Comparison of ENCODE assay signal across 19 cellular contexts in the genomic region with DNA sequence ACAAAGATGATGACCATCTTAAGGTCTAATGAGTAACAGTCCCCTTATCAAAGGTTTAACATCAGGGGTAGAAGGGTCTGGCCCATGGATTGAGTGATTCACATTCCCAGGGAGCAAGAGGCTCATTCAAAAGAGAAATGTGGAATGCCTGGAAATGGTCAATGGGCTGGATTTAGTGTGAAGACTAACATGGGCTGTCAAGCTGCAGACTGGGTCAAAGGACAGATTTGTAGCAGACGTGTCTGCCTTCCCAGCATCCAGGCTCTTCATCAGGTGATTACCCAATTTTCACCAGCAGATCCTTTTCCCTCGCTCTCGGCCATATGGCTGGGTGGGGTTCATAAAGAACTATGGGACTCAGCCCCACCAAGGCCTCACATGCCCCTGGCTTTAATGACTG. TPM values are rescaled to one million over a fixed set of nuclear protein-coding genes. Genes with fewer than 3 reads are reported as not detected.
DNase-seq lines count a peak whose midpoint lies in the region; ATAC-seq and TF ChIP-seq lines count a peak whose summit lies in the region.
"Had no signal": no experiment of that assay in that cellular context is flagged by ENCODE, and none has a peak within 500 bp of the region (broad histone marks: within the 10 kb centered on the region; RNA-seq: fewer than 3 reads in every experiment).

No MANE protein-coding gene starts in this region.

- H3K27ac ChIP-seq in hepatocyte (peak overlapping the region; percentile 45), right cardiac atrium (ENCODE audit: low read length) (no peak overlapping the region)

- no peaks in the 10 kb centered on the region for H3K36me3 ChIP-seq in hepatocyte (replicated peaks; ENCODE audit: insufficient read depth, low read depth)
- H3K36me3 ChIP-seq: neutrophil had no signal

- H3K36me3 Mint-ChIP-seq in activated CD4-positive, alpha-beta memory T cell treated with anti-CD3 and anti-CD28 coated beads, Interleukin-2, amount 10 ng/mL, durations not matched to agents 7 days and 5 days (ENCODE audit: low read depth) = peaks cover 40% of the 10 kb centered on the region
- H3K36me3 Mint-ChIP-seq in activated CD4-positive, alpha-beta memory T cell treated with anti-CD3 and anti-CD28 coated beads for 36 hours = peaks cover 2% of the 10 kb centered on the region
- H3K36me3 Mint-ChIP-seq in T-cell = peaks cover 6% of the 10 kb centered on the region
- peaks cover 5% of the 10 kb centered on the region for H3K36me3 Mint-ChIP-seq in stimulated activated memory B cell treated with anti-CD40 and anti-IgM and Interleukin-4, amounts not matched to agents 10 μg/mL and 1 μg/mL and 100 μg/mL, for 72 hours

- peaks cover 53% of the 10 kb centered on the region for H4K20me1 ChIP-seq in hepatocyte (ENCODE audit: insufficient read depth, poor library complexity, severe bottlenecking)

- H3K79me2 ChIP-seq in hepatocyte = peaks cover 100% of the 10 kb centered on the region

- intact Hi-C loops in activated CD4-positive, alpha-beta memory T cell treated with anti-CD3 and anti-CD28 coated beads for 36 hours (cut with micrococcal nuclease) = no loop called here
- intact Hi-C loops in right cardiac atrium (cut with DNase I) = no loop called here

- peaks cover 48% of the 10 kb centered on the region for H3K4me1 ChIP-seq in hepatocyte (ENCODE audit: insufficient read depth)
- H3K4me1 ChIP-seq in right cardiac atrium (ENCODE audit: control insufficient read depth, insufficient read depth, low read length) = peaks cover 21% of the 10 kb centered on the region

- no peak for DNase-seq in activated CD4-positive, alpha-beta memory T cell treated with anti-CD3 and anti-CD28 coated beads, Interleukin-2, amount 10 ng/mL, durations not matched to agents 7 days and 5 days
- DNase-seq in activated CD4-positive, alpha-beta memory T cell treated with anti-CD3 and anti-CD28 coated beads for 36 hours = no peak
- DNase-seq in T-cell (no peak), hepatocyte (ENCODE audit: low spot score) (no peak), superior temporal gyrus (ENCODE audit: extremely low spot score) (no peak), right cardiac atrium (no peak), glomerular visceral epithelial cell (ENCODE audit: extremely low spot score) (no peak)
- DNase-seq: activated CD4-positive, alpha-beta T cell treated with anti-CD3 and anti-CD28 coated beads, Interleukin-2, amount 50 U/mL, for 1 hour; activated gamma-delta T cell; hypothalamus; left ventricle myocardium superior; NCI-H146; stimulated activated naive CD4-positive, alpha-beta T cell; SW 1271 had no signal

- H3K4me1 Mint-ChIP-seq in activated CD4-positive, alpha-beta memory T cell treated with anti-CD3 and anti-CD28 coated beads, Interleukin-2, amount 10 ng/mL, durations not matched to agents 7 days and 5 days = peaks cover 74% of the 10 kb centered on the region
- peaks cover 38% of the 10 kb centered on the region for H3K4me1 Mint-ChIP-seq in activated CD4-positive, alpha-beta memory T cell treated with anti-CD3 and anti-CD28 coated beads for 36 hours (ENCODE audit: low read depth)
- peaks cover 43 to 44% (median 44%) of the 10 kb centered on the region in 3 donors for H3K4me1 Mint-ChIP-seq in T-cell
- peaks cover 49% of the 10 kb centered on the region for H3K4me1 Mint-ChIP-seq in stimulated activated memory B cell treated with anti-CD40 and anti-IgM and Interleukin-4, amounts not matched to agents 10 μg/mL and 1 μg/mL and 100 μg/mL, for 72 hours

- no peak overlapping the region for H3K4me2 ChIP-seq in hepatocyte

- CTCF ChIA-PET in activated CD4-positive, alpha-beta memory T cell treated with anti-CD3 and anti-CD28 coated beads, Interleukin-2, amount 10 ng/mL, durations not matched to agents 7 days and 5 days (lab: Charles Lee) = interaction anchor here (0.6 to 3.3 kb wide), 7 partner anchors 9 to 650 kb away, joined by 3 to 32 read pairs (median 3); a partner anchor contains a TSS
- CTCF ChIA-PET in activated CD4-positive, alpha-beta memory T cell treated with anti-CD3 and anti-CD28 coated beads for 36 hours (lab: Charles Lee) = interaction anchor here (1.7 to 1.9 kb wide), 3 partner anchors 23 to 67 kb away, joined by 6 to 7 read pairs (median 6); a partner anchor contains a TSS
- CTCF ChIA-PET in T-cell (lab: Charles Lee) = interaction anchor here in 1 of 2 donors (0.5 to 2.7 kb wide), 3 partner anchors 16 to 26 kb away, joined by 4 to 17 read pairs (median 11); a partner anchor contains a TSS

- no peak overlapping the region for H2AFZ ChIP-seq in hepatocyte

- H3K27me3 ChIP-seq in hepatocyte (no peaks in the 10 kb centered on the region), right cardiac atrium (ENCODE audit: control insufficient read depth, insufficient read depth) (no peaks in the 10 kb centered on the region)
- H3K27me3 ChIP-seq: neutrophil had no signal

- TF ChIP-seq CTCF in hepatocyte (IDR thresholded peaks at IDR 0.05; ENCODE audit: poor library complexity) = no peak

- no peak overlapping the region for H3K4me3 ChIP-seq in hepatocyte
- H3K4me3 ChIP-seq in right cardiac atrium (ENCODE audit: low read length) = no peak overlapping the region
- H3K4me3 ChIP-seq: K562 had no signal

- no peaks in the 10 kb centered on the region for H3K27me3 Mint-ChIP-seq in activated CD4-positive, alpha-beta memory T cell treated with anti-CD3 and anti-CD28 coated beads, Interleukin-2, amount 10 ng/mL, durations not matched to agents 7 days and 5 days
- H3K27me3 Mint-ChIP-seq in activated CD4-positive, alpha-beta memory T cell treated with anti-CD3 and anti-CD28 coated beads for 36 hours = no peaks in the 10 kb centered on the region
- no peaks in the 10 kb centered on the region for H3K27me3 Mint-ChIP-seq in T-cell
- H3K27me3 Mint-ChIP-seq in stimulated activated memory B cell treated with anti-CD40 and anti-IgM and Interleukin-4, amounts not matched to agents 10 μg/mL and 1 μg/mL and 100 μg/mL, for 72 hours = no peaks in the 10 kb centered on the region

- H3K9me3 ChIP-seq in hepatocyte (ENCODE audit: low read depth) = no peaks in the 10 kb centered on the region
- no peaks in the 10 kb centered on the region for H3K9me3 ChIP-seq in right cardiac atrium (ENCODE audit: control insufficient read depth, low read length)
- H3K9me3 ChIP-seq: neutrophil had no signal

- 77% methylated on average over 3 of the region's 3 CpGs for WGBS in hepatocyte (ENCODE audit: low lambda C conversion rate, missing lambda C conversion rate)
- 95% methylated on average over 3 of the region's 3 CpGs for WGBS in right cardiac atrium

- POLR2A ChIA-PET in activated CD4-positive, alpha-beta memory T cell treated with anti-CD3 and anti-CD28 coated beads, Interleukin-2, amount 10 ng/mL, durations not matched to agents 7 days and 5 days (lab: Charles Lee) = interaction anchor here (2.0 to 7.0 kb wide), 5 partner anchors 8 to 66 kb away, joined by 5 to 113 read pairs (median 18); a partner anchor contains a TSS
- POLR2A ChIA-PET in activated CD4-positive, alpha-beta memory T cell treated with anti-CD3 and anti-CD28 coated beads for 36 hours (lab: Charles Lee) = interaction anchor here (1.4 to 2.1 kb wide), 3 partner anchors 26 to 30 kb away, joined by 5 to 10 read pairs (median 7); a partner anchor contains a TSS
- POLR2A ChIA-PET in T-cell (lab: Charles Lee) = interaction anchor here in 1 of 2 donors (0.6 kb wide), 1 partner anchor 9 kb away, joined by 3 read pairs; no protein-coding TSS in a partner anchor

- ATAC-seq in T-cell (replicated peaks in 1 of 4) = no peak
- ATAC-seq in stimulated activated memory B cell treated with anti-CD40 and anti-IgM and Interleukin-4, amounts not matched to agents 10 μg/mL and 1 μg/mL and 100 μg/mL, for 72 hours = no peak
- no peak for ATAC-seq in right cardiac atrium
- ATAC-seq: K562, left ventricle myocardium superior, Panc1, sciatic nerve had no signal

- H3K9me3 Mint-ChIP-seq in activated CD4-positive, alpha-beta memory T cell treated with anti-CD3 and anti-CD28 coated beads, Interleukin-2, amount 10 ng/mL, durations not matched to agents 7 days and 5 days = no peaks in the 10 kb centered on the region
- no peaks in the 10 kb centered on the region for H3K9me3 Mint-ChIP-seq in activated CD4-positive, alpha-beta memory T cell treated with anti-CD3 and anti-CD28 coated beads for 36 hours
- H3K9me3 Mint-ChIP-seq in T-cell = peaks cover 0 to 4% (median 2%) of the 10 kb centered on the region in 3 donors
- H3K9me3 Mint-ChIP-seq in stimulated activated memory B cell treated with anti-CD40 and anti-IgM and Interleukin-4, amounts not matched to agents 10 μg/mL and 1 μg/mL and 100 μg/mL, for 72 hours = peaks cover 3% of the 10 kb centered on the region

- no peak overlapping the region for H3K4me3 Mint-ChIP-seq in activated CD4-positive, alpha-beta memory T cell treated with anti-CD3 and anti-CD28 coated beads, Interleukin-2, amount 10 ng/mL, durations not matched to agents 7 days and 5 days
- no peak overlapping the region for H3K4me3 Mint-ChIP-seq in activated CD4-positive, alpha-beta memory T cell treated with anti-CD3 and anti-CD28 coated beads for 36 hours
- H3K4me3 Mint-ChIP-seq in T-cell = peak overlapping the region in 1 of 3 donors; percentile 71
- no peak overlapping the region for H3K4me3 Mint-ChIP-seq in stimulated activated memory B cell treated with anti-CD40 and anti-IgM and Interleukin-4, amounts not matched to agents 10 μg/mL and 1 μg/mL and 100 μg/mL, for 72 hours

- no peaks in the 10 kb centered on the region for H3K9me2 ChIP-seq in hepatocyte (replicated peaks; ENCODE audit: insufficient read depth)

- peak overlapping the region; percentile 93 for H3K27ac Mint-ChIP-seq in activated CD4-positive, alpha-beta memory T cell treated with anti-CD3 and anti-CD28 coated beads, Interleukin-2, amount 10 ng/mL, durations not matched to agents 7 days and 5 days
- no peak overlapping the region for H3K27ac Mint-ChIP-seq in activated CD4-positive, alpha-beta memory T cell treated with anti-CD3 and anti-CD28 coated beads for 36 hours
- H3K27ac Mint-ChIP-seq in T-cell = peak overlapping the region; percentile 97 to 98
- H3K27ac Mint-ChIP-seq in stimulated activated memory B cell treated with anti-CD40 and anti-IgM and Interleukin-4, amounts not matched to agents 10 μg/mL and 1 μg/mL and 100 μg/mL, for 72 hours = peak overlapping the region; percentile 84

RNA-seq across cellular contexts. Expression of a gene that starts 26.8 kb away (rescaled TPM):
- total RNA-seq in activated CD4-positive, alpha-beta memory T cell treated with anti-CD3 and anti-CD28 coated beads, Interleukin-2, amount 10 ng/mL, durations not matched to agents 7 days and 5 days = 10 to 100 TPM; 20.7 to 21.6 TPM
- 1 to 10 TPM; 5.9 TPM for total RNA-seq in activated CD4-positive, alpha-beta memory T cell treated with anti-CD3 and anti-CD28 coated beads for 36 hours
- total RNA-seq in T-cell = 1 to 10 TPM; 3.3 to 7.5 (median 5.7) TPM
- total RNA-seq in hepatocyte = 38.1 and 40.3 TPM in 2 replicates
- 10.3 and 15.0 TPM in 2 replicates for polyA plus RNA-seq in hepatocyte
- total RNA-seq in right cardiac atrium = 10 to 100 TPM in 3 of 4 donors, 1 to 10 TPM in 1; 8.6 to 20.2 (median 11.0) TPM
- 4.7 TPM for polyA plus RNA-seq in right cardiac atrium

RNA-seq across cellular contexts. Expression of a gene that starts 27.2 kb away (rescaled TPM):
- 10 to 100 TPM; 45.2 to 47.0 TPM for total RNA-seq in activated CD4-positive, alpha-beta memory T cell treated with anti-CD3 and anti-CD28 coated beads, Interleukin-2, amount 10 ng/mL, durations not matched to agents 7 days and 5 days
- total RNA-seq in activated CD4-positive, alpha-beta memory T cell treated with anti-CD3 and anti-CD28 coated beads for 36 hours = 10 to 100 TPM; 26.5 to 28.0 TPM
- total RNA-seq in T-cell = 10 to 100 TPM; 16.2 to 23.6 (median 19.6) TPM
- total RNA-seq in hepatocyte = 60.0 and 61.5 TPM in 2 replicates
- polyA plus RNA-seq in hepatocyte = 48.9 and 57.3 TPM in 2 replicates
- 10 to 100 TPM; 29.5 to 36.4 (median 35.5) TPM for total RNA-seq in right cardiac atrium
- polyA plus RNA-seq in right cardiac atrium = 54.8 TPM
